ENCODE assay signal across 10 cellular contexts in genomic region chr12:32483499-32483898, GRCh38.
DNase-seq lines count a peak whose midpoint lies in the region; FAIRE-seq and TF ChIP-seq lines count a peak whose summit lies in the region.
"Had no signal": no experiment of that assay in that cellular context is flagged by ENCODE, and none has a peak within 500 bp of the region (broad histone marks: within the 10 kb centered on the region; RNA-seq: fewer than 3 reads in every experiment).

No MANE protein-coding gene starts in this region.

- DNase-seq in Kasumi-1 (lab: John Stamatoyannopoulos, UW) (peak; percentile 29 to 39), SKM-1 (lab: John Stamatoyannopoulos, UW; ENCODE audit: unreplicated experiment) (peak; percentile 12), keratinocyte (ENCODE audit: low read depth, low spot score) (no peak), small intestine (no peak)
- no peak for DNase-seq in stimulated activated CD4-positive, alpha-beta T cell treated with anti-CD3 and anti-CD28 coated beads, Interleukin-4, amount 100 ng/mL, for 24 hours
- DNase-seq in activated CD4-positive, CD25-positive, alpha-beta regulatory T cell treated with anti-CD3 and anti-CD28 coated beads, Interleukin-2, amount 50 U/mL, for 72 hours: no peak
- DNase-seq: DND-41, NCI-H510A, testis had no signal

- H3K9ac ChIP-seq in keratinocyte (ENCODE audit: control insufficient read depth, extremely low read depth, insufficient read depth, low read length) (no peak overlapping the region), subcutaneous abdominal adipose tissue (ENCODE audit: low read length in 5 of 5) (no peak overlapping the region)

- dilution Hi-C loops in keratinocyte (cut with MboI; ENCODE audit: extremely low pct_ligation_motif_present, low sequenced_read_pairs): no loop called here

- H3K4me2 ChIP-seq in keratinocyte (ENCODE audit: control insufficient read depth, extremely low read depth, insufficient read depth, low read depth, low read length): no peak overlapping the region

- no peaks in the 10 kb centered on the region for H3K9me1 ChIP-seq in keratinocyte (ENCODE audit: control insufficient read depth, extremely low read depth, insufficient read depth, low read length)

- no peak overlapping the region for H2AFZ ChIP-seq in keratinocyte (ENCODE audit: control insufficient read depth, low read length)

- H3K9me3 ChIP-seq in keratinocyte (ENCODE audit: control insufficient read depth, low read depth, low read length) (no peaks in the 10 kb centered on the region), subcutaneous abdominal adipose tissue (ENCODE audit: control insufficient read depth in 5 of 5, low read length in 5 of 5) (no peaks in the 10 kb centered on the region), small intestine (ENCODE audit: control insufficient read depth, low read depth) (no peaks in the 10 kb centered on the region)
- H3K9me3 ChIP-seq: testis had no signal

- H3K4me1 ChIP-seq in keratinocyte (ENCODE audit: control insufficient read depth, extremely low read depth, insufficient read depth, low read length): peaks cover 9% of the 10 kb centered on the region
- peaks cover 0 to 30% (median 19%) of the 10 kb centered on the region in 5 donors for H3K4me1 ChIP-seq in subcutaneous abdominal adipose tissue (ENCODE audit: control insufficient read depth in 5 of 5, insufficient read depth in 5 of 5, low read length in 5 of 5)
- no peaks in the 10 kb centered on the region for H3K4me1 ChIP-seq in small intestine (ENCODE audit: control insufficient read depth in 2 of 2, insufficient read depth in 1 of 2, low read depth in 1 of 2, low read length in 1 of 2)

- H3K79me2 ChIP-seq in keratinocyte (ENCODE audit: control insufficient read depth, insufficient read depth, low read length): peaks cover 2% of the 10 kb centered on the region

- H3K36me3 ChIP-seq in keratinocyte (ENCODE audit: control insufficient read depth in 2 of 2, extremely low read depth in 1 of 2, insufficient read depth in 2 of 2, low read length in 2 of 2) (peaks cover 0 to 3% of the 10 kb centered on the region in 2 experiments), subcutaneous abdominal adipose tissue (ENCODE audit: control insufficient read depth in 5 of 5, insufficient read depth in 5 of 5, low read length in 5 of 5) (no peaks in the 10 kb centered on the region), small intestine (ENCODE audit: control insufficient read depth in 2 of 2, insufficient read depth in 2 of 2, low read length in 2 of 2) (no peaks in the 10 kb centered on the region)

- H3K4me3 ChIP-seq in keratinocyte (ENCODE audit: control insufficient read depth in 2 of 3, extremely low read depth in 1 of 3, insufficient read depth in 2 of 3, low read depth in 1 of 3, low read length in 3 of 3) (no peak overlapping the region), subcutaneous abdominal adipose tissue (ENCODE audit: low read depth in 1 of 5, low read length in 5 of 5) (no peak overlapping the region), small intestine (ENCODE audit: low read depth in 1 of 2, low read length in 2 of 2) (no peak overlapping the region)
- H3K4me3 ChIP-seq: testis had no signal

- no peak for TF ChIP-seq CTCF in keratinocyte (optimal IDR thresholded peaks at IDR 0.05 in 1 of 3, IDR thresholded peaks at IDR 0.05 in 1 of 3, conservative IDR thresholded peaks at IDR 0.05 in 1 of 3; ENCODE audit: extremely low read depth in 1 of 3, insufficient read depth in 2 of 3, low read length in 3 of 3)

- H4K20me1 ChIP-seq in keratinocyte (ENCODE audit: control insufficient read depth, extremely low read depth, insufficient read depth, low read length): no peaks in the 10 kb centered on the region

- FAIRE-seq in keratinocyte (lab: Jason Lieb, UNC): peak; percentile 39
- FAIRE-seq in small intestine (lab: Jason Lieb, UNC): no peak

- H3K27ac ChIP-seq in keratinocyte (ENCODE audit: control insufficient read depth, insufficient read depth, low read length) (no peak overlapping the region), subcutaneous abdominal adipose tissue (ENCODE audit: low read depth, low read length) (peak overlapping the region; percentile 38), small intestine (ENCODE audit: low read depth in 1 of 2, low read length in 1 of 2) (no peak overlapping the region)

- H3K27me3 ChIP-seq in keratinocyte (ENCODE audit: control insufficient read depth, extremely low read depth, insufficient read depth, low read length) (no peaks in the 10 kb centered on the region), subcutaneous abdominal adipose tissue (ENCODE audit: control insufficient read depth in 5 of 5, insufficient read depth in 4 of 5, low read length in 5 of 5) (no peaks in the 10 kb centered on the region), small intestine (ENCODE audit: control insufficient read depth in 2 of 2, insufficient read depth in 2 of 2, low read length in 2 of 2) (no peaks in the 10 kb centered on the region)
- H3K27me3 ChIP-seq: testis had no signal

Comparison
In these comparisons a context has a peak if more than half of its experiments do, and no peak if none do; other contexts are left out.
1. DNase-seq: peak in Kasumi-1 (2 of 2) and SKM-1 (single experiment); none in keratinocyte (single experiment), stimulated activated CD4-positive, alpha-beta T cell treated with anti-CD3 and anti-CD28 coated beads, Interleukin-4, amount 100 ng/mL, for 24 hours (single experiment), small intestine (single experiment) and activated CD4-positive, CD25-positive, alpha-beta regulatory T cell treated with anti-CD3 and anti-CD28 coated beads, Interleukin-2, amount 50 U/mL, for 72 hours (single experiment).